ENCODE assay signal across 25 cellular contexts in genomic region chr15:25680659-25680970, GRCh38.
DNase-seq lines count a peak whose midpoint lies in the region; ATAC-seq and TF ChIP-seq lines count a peak whose summit lies in the region.
"Had no signal": no experiment of that assay in that cellular context is flagged by ENCODE, and none has a peak within 500 bp of the region (broad histone marks: within the 10 kb centered on the region; RNA-seq: fewer than 3 reads in every experiment).

No MANE protein-coding gene starts in this region.

- H3K4me1 ChIP-seq in Peyer's patch (no peaks in the 10 kb centered on the region), neural progenitor cell (peaks cover 8% of the 10 kb centered on the region), breast epithelium (no peaks in the 10 kb centered on the region), heart left ventricle (peaks cover 0 to 35% (median 12%) of the 10 kb centered on the region in 12 donors)
- H3K4me1 ChIP-seq: BE2C, BLaER1 had no signal

- no peaks in the 10 kb centered on the region for H3F3A ChIP-seq in neural progenitor cell (ENCODE audit: low read depth)

- no peaks in the 10 kb centered on the region for H3K27me3 ChIP-seq in Peyer's patch
- H3K27me3 ChIP-seq in neural progenitor cell: no peaks in the 10 kb centered on the region
- no peaks in the 10 kb centered on the region for H3K27me3 ChIP-seq in breast epithelium
- H3K27me3 ChIP-seq in heart left ventricle: no peaks in the 10 kb centered on the region
- H3K27me3 ChIP-seq: BE2C, BLaER1 had no signal

- H3K36me3 Mint-ChIP-seq in neural progenitor cell: peaks cover 10% of the 10 kb centered on the region
- no peaks in the 10 kb centered on the region for H3K36me3 Mint-ChIP-seq in stimulated activated memory B cell treated with anti-CD40 and anti-IgM and Interleukin-4, amounts not matched to agents 10 μg/mL and 1 μg/mL and 100 μg/mL, for 72 hours

- TF ChIP-seq CTCF in Peyer's patch (IDR thresholded peaks at IDR 0.05): no peak
- TF ChIP-seq CTCF in coronary artery (IDR thresholded peaks at IDR 0.05): no peak
- no peak for TF ChIP-seq CTCF in neural progenitor cell (IDR thresholded peaks at IDR 0.05)
- no peak for TF ChIP-seq CTCF in breast epithelium (IDR thresholded peaks at IDR 0.05)
- TF ChIP-seq CTCF in heart left ventricle (IDR thresholded peaks at IDR 0.05): no peak

- no peak for TF ChIP-seq POLR2A in Peyer's patch (IDR thresholded peaks at IDR 0.05)
- TF ChIP-seq POLR2A in breast epithelium (IDR thresholded peaks at IDR 0.05): no peak
- no peak for TF ChIP-seq POLR2A in heart left ventricle (IDR thresholded peaks at IDR 0.05)

- H2AFZ ChIP-seq in neural progenitor cell (replicated peaks): no peak overlapping the region

- H3K27ac ChIP-seq in Peyer's patch: no peak overlapping the region
- H3K27ac ChIP-seq in coronary artery: no peak overlapping the region
- no peak overlapping the region for H3K27ac ChIP-seq in neural progenitor cell
- H3K27ac ChIP-seq in breast epithelium: no peak overlapping the region
- no peak overlapping the region for H3K27ac ChIP-seq in heart left ventricle
- H3K27ac ChIP-seq: BLaER1 had no signal

- peak overlapping the region; percentile 90 for H3K27ac Mint-ChIP-seq in neural progenitor cell
- H3K27ac Mint-ChIP-seq in stimulated activated memory B cell treated with anti-CD40 and anti-IgM and Interleukin-4, amounts not matched to agents 10 μg/mL and 1 μg/mL and 100 μg/mL, for 72 hours: no peak overlapping the region
- H3K27ac Mint-ChIP-seq: CD4-positive, alpha-beta memory T cell; CD4-positive, CD25-positive, alpha-beta regulatory T cell had no signal

- WGBS in heart left ventricle, 4 donors: 85 to 90% (median 89%) methylated on average over 8 to 9 of the region's 9 CpGs

- peaks cover 21% of the 10 kb centered on the region for H3K9me3 Mint-ChIP-seq in neural progenitor cell
- peaks cover 4% of the 10 kb centered on the region for H3K9me3 Mint-ChIP-seq in stimulated activated memory B cell treated with anti-CD40 and anti-IgM and Interleukin-4, amounts not matched to agents 10 μg/mL and 1 μg/mL and 100 μg/mL, for 72 hours

- H3K9ac ChIP-seq in neural progenitor cell: no peak overlapping the region
- H3K9ac ChIP-seq: BLaER1 had no signal

- H3K4me3 ChIP-seq in Peyer's patch (no peak overlapping the region), coronary artery (no peak overlapping the region), neural progenitor cell (no peak overlapping the region), breast epithelium (no peak overlapping the region), heart left ventricle (no peak overlapping the region)
- H3K4me3 ChIP-seq: BLaER1, GM12878 had no signal

- H3K4me3 Mint-ChIP-seq in neural progenitor cell: no peak overlapping the region
- H3K4me3 Mint-ChIP-seq in stimulated activated memory B cell treated with anti-CD40 and anti-IgM and Interleukin-4, amounts not matched to agents 10 μg/mL and 1 μg/mL and 100 μg/mL, for 72 hours: no peak overlapping the region
- H3K4me3 Mint-ChIP-seq: CD14-positive monocyte; CD4-positive, alpha-beta memory T cell; CD8-positive, alpha-beta memory T cell had no signal

- intact Hi-C loops in breast epithelium (cut with DNase I; ENCODE audit: low total_unique reads) (no loop called here), heart left ventricle (cut with DNase I) (loop anchor here in 2 of 10 donors (10.0 kb wide), 2 partner anchors 116 to 146 kb away; no protein-coding TSS in a partner anchor)

- H3K27me3 Mint-ChIP-seq in neural progenitor cell (ENCODE audit: insufficient read depth, low read depth): peaks cover 2% of the 10 kb centered on the region
- no peaks in the 10 kb centered on the region for H3K27me3 Mint-ChIP-seq in stimulated activated memory B cell treated with anti-CD40 and anti-IgM and Interleukin-4, amounts not matched to agents 10 μg/mL and 1 μg/mL and 100 μg/mL, for 72 hours
- H3K27me3 Mint-ChIP-seq: CD4-positive, alpha-beta memory T cell; CD4-positive, CD25-positive, alpha-beta regulatory T cell; CD8-positive, alpha-beta memory T cell had no signal

- no peak for ATAC-seq in stimulated activated memory B cell treated with anti-CD40 and anti-IgM and Interleukin-4, amounts not matched to agents 10 μg/mL and 1 μg/mL and 100 μg/mL, for 72 hours
- ATAC-seq in heart left ventricle: no peak
- ATAC-seq: GM12878 had no signal

- no peak overlapping the region for H3K4me2 ChIP-seq in neural progenitor cell
- H3K4me2 ChIP-seq: BLaER1 had no signal

- no peaks in the 10 kb centered on the region for H3K79me2 ChIP-seq in neural progenitor cell (ENCODE audit: low read depth)

- H3K9me3 ChIP-seq in Peyer's patch (no peaks in the 10 kb centered on the region), neural progenitor cell (ENCODE audit: low read depth) (no peaks in the 10 kb centered on the region), breast epithelium (no peaks in the 10 kb centered on the region), heart left ventricle (peaks cover 0 to 4% (median 0%) of the 10 kb centered on the region in 12 donors)
- H3K9me3 ChIP-seq: BE2C had no signal

- DNase-seq in Peyer's patch (peak in 2 of 3 donors; percentile 15 to 26), coronary artery (ENCODE audit: low spot score) (peak; percentile 65), neural progenitor cell (ENCODE audit: low spot score) (no peak), breast epithelium (ENCODE audit: low spot score in 2 of 2) (no peak), heart left ventricle (no peak), retina (no peak)
- DNase-seq: 8988T; ACHN; BE2C; C1 segment of cervical spinal cord; CD4-positive, alpha-beta memory T cell; CD4-positive, CD25-positive, alpha-beta regulatory T cell; CD8-positive, alpha-beta memory T cell; COR-L47; DMS 273 treated with DMSO at 0.1 percent for 48 hours; DMS153; DMS53; DMS79; DND-41; EL; GDM1 had no signal

- peaks cover 31% of the 10 kb centered on the region for H3K4me1 Mint-ChIP-seq in neural progenitor cell
- H3K4me1 Mint-ChIP-seq in stimulated activated memory B cell treated with anti-CD40 and anti-IgM and Interleukin-4, amounts not matched to agents 10 μg/mL and 1 μg/mL and 100 μg/mL, for 72 hours: no peaks in the 10 kb centered on the region
- H3K4me1 Mint-ChIP-seq: CD14-positive monocyte; CD4-positive, alpha-beta memory T cell; CD4-positive, CD25-positive, alpha-beta regulatory T cell; CD8-positive, alpha-beta memory T cell had no signal

- H4K20me1 ChIP-seq in neural progenitor cell (ENCODE audit: low read depth): no peaks in the 10 kb centered on the region
- H4K20me1 ChIP-seq: BLaER1 had no signal

- H3K36me3 ChIP-seq in Peyer's patch: peaks cover 0 to 12% (median 0%) of the 10 kb centered on the region in 3 donors
- H3K36me3 ChIP-seq in neural progenitor cell: no peaks in the 10 kb centered on the region
- H3K36me3 ChIP-seq in breast epithelium: no peaks in the 10 kb centered on the region
- no peaks in the 10 kb centered on the region for H3K36me3 ChIP-seq in heart left ventricle
- H3K36me3 ChIP-seq: BE2C had no signal

Comparison
In these comparisons a context has a peak if more than half of its experiments do, and no peak if none do; other contexts are left out.
1. DNase-seq: peak in Peyer's patch (2 of 3) and coronary artery (single experiment); none in neural progenitor cell (single experiment), breast epithelium (0 of 2), heart left ventricle (0 of 5) and retina (single experiment).